8 cellular contexts compared by ENCODE assay signal in the genomic region with DNA sequence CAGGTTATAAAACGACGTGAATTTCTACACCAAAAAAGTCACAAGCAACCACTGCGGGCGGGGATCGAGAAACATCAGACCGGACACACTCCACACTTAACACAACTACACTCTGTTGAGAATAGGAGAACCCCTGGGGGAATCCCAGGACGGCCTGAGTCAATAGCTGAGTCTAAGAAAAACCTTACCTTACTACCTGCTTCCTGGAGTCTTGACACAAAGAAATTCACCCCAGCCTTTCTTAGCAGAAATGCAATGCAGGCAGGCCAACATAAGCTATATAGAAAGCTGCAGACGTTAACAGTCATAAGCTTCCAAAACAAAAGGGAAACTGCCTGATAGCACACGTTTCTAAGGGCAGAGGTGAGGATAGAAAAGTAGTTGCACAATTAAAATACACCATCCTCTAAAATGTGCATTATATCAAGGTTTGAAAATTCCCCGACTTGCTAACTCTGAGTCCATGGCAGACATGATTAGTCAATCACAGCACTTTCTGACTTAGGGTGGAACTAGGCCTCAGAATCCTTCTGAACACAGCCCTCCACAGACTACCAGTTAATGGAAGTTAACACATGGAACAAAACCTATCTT.
DNase-seq lines count a peak whose midpoint lies in the region.

No MANE protein-coding gene starts in this region.

- H3K4me1 Mint-ChIP-seq in activated naive CD4-positive, alpha-beta T cell treated with anti-CD3 and anti-CD28 coated beads, Interleukin-2, amount 10 ng/mL, durations not matched to agents 7 days and 5 days = peaks cover 86% of the 10 kb centered on the region

- H3K36me3 ChIP-seq in KOPT-K1 (ENCODE audit: insufficient read depth, low read length) = peaks cover 18% of the 10 kb centered on the region
- no peaks in the 10 kb centered on the region for H3K36me3 ChIP-seq in SJCRH30

- CTCF ChIA-PET in activated naive CD4-positive, alpha-beta T cell treated with anti-CD3 and anti-CD28 coated beads, Interleukin-2, amount 10 ng/mL, durations not matched to agents 7 days and 5 days (lab: Charles Lee) = interaction anchor here (0.7 to 3.1 kb wide), 10 partner anchors 11 to 172 kb away, joined by 3 to 26 read pairs (median 6); a partner anchor contains a TSS

- peak; percentile 44 for DNase-seq in activated gamma-delta T cell treated with Interleukin-2 at 50 U/mL for 16 hours
- no peak for DNase-seq in activated gamma-delta T cell (lab: John Stamatoyannopoulos, UW)
- peak; percentile 72 for DNase-seq in activated naive CD4-positive, alpha-beta T cell treated with anti-CD3 and anti-CD28 coated beads, Interleukin-2, amount 10 ng/mL, durations not matched to agents 7 days and 5 days
- peak; percentile 33 to 63 for DNase-seq in stimulated activated CD4-positive, alpha-beta T cell treated with anti-CD3 and anti-CD28 coated beads, Interleukin-4, amount 100 ng/mL, for 48 hours (ENCODE audit: low read depth in 2 of 2)
- DNase-seq in Kasumi-1 (lab: John Stamatoyannopoulos, UW) = no peak
- DNase-seq in SJCRH30 = no peak
- no peak for DNase-seq in NK-92 treated with Interleukin-12 subunit alpha and Interleukin-12 subunit beta, amount 100 ng/mL, for 24 hours (lab: John Stamatoyannopoulos, UW)

- H3K4me1 ChIP-seq in SJCRH30 = peaks cover 13% of the 10 kb centered on the region

- H3K4me3 Mint-ChIP-seq in activated naive CD4-positive, alpha-beta T cell treated with anti-CD3 and anti-CD28 coated beads, Interleukin-2, amount 10 ng/mL, durations not matched to agents 7 days and 5 days = peak overlapping the region; percentile 4

- H3K9me3 Mint-ChIP-seq in activated naive CD4-positive, alpha-beta T cell treated with anti-CD3 and anti-CD28 coated beads, Interleukin-2, amount 10 ng/mL, durations not matched to agents 7 days and 5 days = no peaks in the 10 kb centered on the region

- H3K27ac Mint-ChIP-seq in activated naive CD4-positive, alpha-beta T cell treated with anti-CD3 and anti-CD28 coated beads, Interleukin-2, amount 10 ng/mL, durations not matched to agents 7 days and 5 days = peak overlapping the region; percentile 93

- peak overlapping the region; percentile 92 for H3K27ac ChIP-seq in KOPT-K1 (ENCODE audit: low read depth, low read length, poor library complexity, severe bottlenecking)
- H3K27ac ChIP-seq in SJCRH30 = no peak overlapping the region

- H3K4me3 ChIP-seq in SJCRH30 = no peak overlapping the region

- H3K27me3 Mint-ChIP-seq in activated naive CD4-positive, alpha-beta T cell treated with anti-CD3 and anti-CD28 coated beads, Interleukin-2, amount 10 ng/mL, durations not matched to agents 7 days and 5 days = no peaks in the 10 kb centered on the region

- H3K27me3 ChIP-seq in SJCRH30 = no peaks in the 10 kb centered on the region

- peaks cover 35% of the 10 kb centered on the region for H3K36me3 Mint-ChIP-seq in activated naive CD4-positive, alpha-beta T cell treated with anti-CD3 and anti-CD28 coated beads, Interleukin-2, amount 10 ng/mL, durations not matched to agents 7 days and 5 days

- H3K9me3 ChIP-seq in KOPT-K1 (ENCODE audit: insufficient read depth, low read length, poor library complexity, severe bottlenecking) (no peaks in the 10 kb centered on the region), SJCRH30 (replicated peaks) (no peaks in the 10 kb centered on the region)

Comparison
In these comparisons a context has a peak if more than half of its experiments do, and no peak if none do; other contexts are left out.
1. DNase-seq: peak in activated gamma-delta T cell treated with Interleukin-2 at 50 U/mL for 16 hours (single experiment), activated naive CD4-positive, alpha-beta T cell treated with anti-CD3 and anti-CD28 coated beads, Interleukin-2, amount 10 ng/mL, durations not matched to agents 7 days and 5 days (single experiment) and stimulated activated CD4-positive, alpha-beta T cell treated with anti-CD3 and anti-CD28 coated beads, Interleukin-4, amount 100 ng/mL, for 48 hours (2 of 2); none in activated gamma-delta T cell (single experiment), Kasumi-1 (0 of 2), SJCRH30 (0 of 2) and NK-92 treated with Interleukin-12 subunit alpha and Interleukin-12 subunit beta, amount 100 ng/mL, for 24 hours (single experiment).